ENCODE assay signal across 10 cellular contexts in genomic region chr5:157431544-157432200, GRCh38. TPM values are rescaled to one million over a fixed set of nuclear protein-coding genes. Genes with fewer than 3 reads are reported as not detected.
A peak's percentile ranks its signal among the peaks of the same experiment; 100 is the strongest.
DNase-seq lines count a peak whose midpoint lies in the region; ATAC-seq and TF ChIP-seq lines count a peak whose summit lies in the region.
"Had no signal": no experiment of that assay in that cellular context is flagged by ENCODE, and none has a peak within 500 bp of the region (broad histone marks: within the 10 kb centered on the region; RNA-seq: fewer than 3 reads in every experiment).

No MANE protein-coding gene starts in this region.

- ATAC-seq in GM21423 (IDR thresholded peaks at IDR 0.05; ENCODE audit: unreplicated experiment) (peak; percentile 75), naive B cell (ENCODE audit: low read depth in 2 of 2) (peak; percentile 99 to 100)

- H3K4me3 Mint-ChIP-seq in naive B cell: peak overlapping the region in 4 of 8 donors; percentile 48 to 73 (median 60)

- peaks cover 0 to 8% (median 0%) of the 10 kb centered on the region in 3 donors for H3K27me3 Mint-ChIP-seq in naive B cell

- peaks cover 13 to 25% (median 24%) of the 10 kb centered on the region in 3 donors for H3K4me1 Mint-ChIP-seq in naive B cell

- H4K20me1 ChIP-seq in SU-DHL-6 (ENCODE audit: low read depth, low read length): no peaks in the 10 kb centered on the region
- H4K20me1 ChIP-seq: BLaER1 had no signal

- H3K9me3 Mint-ChIP-seq in naive B cell: peaks cover 0 to 16% (median 5%) of the 10 kb centered on the region in 7 donors

- peak overlapping the region; percentile 91 for H2AFZ ChIP-seq in SU-DHL-6 (ENCODE audit: low read depth, low read length, severe bottlenecking)

- H3K27me3 ChIP-seq in SU-DHL-6 (ENCODE audit: low read length): no peaks in the 10 kb centered on the region
- H3K27me3 ChIP-seq: BLaER1 had no signal

- peak; percentile 6 to 71 (median 54) for DNase-seq in NCI-H1417 (lab: John Stamatoyannopoulos, UW)
- DNase-seq in NCI-H1417 treated with DMSO at 0.1 percent for 48 hours (lab: John Stamatoyannopoulos, UW): no peak
- no peak for DNase-seq in LNCaP clone FGC (ENCODE audit: low read depth)
- DNase-seq in epithelial cell of proximal tubule (ENCODE audit: low read depth): peak; percentile 29
- peak; percentile 65 for DNase-seq in naive B cell
- DNase-seq in ureter (ENCODE audit: low spot score): no peak

- H3K4me3 ChIP-seq in LNCaP clone FGC (ENCODE audit: low read depth, low read length): no peak overlapping the region
- H3K4me3 ChIP-seq in SU-DHL-6 (ENCODE audit: insufficient read depth, low read length, poor library complexity, severe bottlenecking): no peak overlapping the region
- no peak overlapping the region for H3K4me3 ChIP-seq in epithelial cell of proximal tubule (ENCODE audit: low read depth, low read length)
- H3K4me3 ChIP-seq: BLaER1 had no signal

- H3K4me2 ChIP-seq in SU-DHL-6 (ENCODE audit: low read depth, low read length, poor library complexity, severe bottlenecking): peak overlapping the region; percentile 30
- H3K4me2 ChIP-seq: BLaER1 had no signal

- TF ChIP-seq CTCF in LNCaP clone FGC (IDR thresholded peaks at IDR 0.05; ENCODE audit: control insufficient read depth, extremely low read depth, insufficient read depth) (peak; percentile 64), SU-DHL-6 (IDR thresholded peaks at IDR 0.05; ENCODE audit: insufficient read depth, low read length, poor library complexity, severe bottlenecking) (peak; percentile 44), epithelial cell of proximal tubule (conservative IDR thresholded peaks at IDR 0.05; ENCODE audit: low read depth, low read length) (peak; percentile 60)

- no peaks in the 10 kb centered on the region for H3F3A ChIP-seq in SU-DHL-6 (ENCODE audit: insufficient read depth)

- no peaks in the 10 kb centered on the region for H3K36me3 ChIP-seq in SU-DHL-6 (ENCODE audit: low read length)
- H3K36me3 ChIP-seq: BLaER1 had no signal

- H3K27ac ChIP-seq in SU-DHL-6 (ENCODE audit: low read depth, low read length): no peak overlapping the region
- H3K27ac ChIP-seq: BLaER1 had no signal

- no peaks in the 10 kb centered on the region for H3K9me2 ChIP-seq in SU-DHL-6 (replicated peaks; ENCODE audit: insufficient read depth, low read length)

- peaks cover 12 to 17% of the 10 kb centered on the region in 2 donors for H3K36me3 Mint-ChIP-seq in naive B cell

- 0 out of 2 replicates have a peak overlapping the region, but pooled peaks have one; percentile 6 for H3K9ac ChIP-seq in SU-DHL-6 (ENCODE audit: low read length)
- H3K9ac ChIP-seq: BLaER1 had no signal

- H3K9me3 ChIP-seq in SU-DHL-6 (ENCODE audit: insufficient read depth, low read length): no peaks in the 10 kb centered on the region

- no peaks in the 10 kb centered on the region for H3K79me2 ChIP-seq in SU-DHL-6 (ENCODE audit: insufficient read depth, low read length)

- H3K27ac Mint-ChIP-seq in naive B cell: peak overlapping the region; percentile 26 to 94 (median 76)

RNA-seq across cellular contexts. Expression of gene NIPAL4, which starts 28.3 kb away (rescaled TPM):
- 2.4 and 5.6 TPM in 2 replicates for total RNA-seq in epithelial cell of proximal tubule
- 10 to 100 TPM in 3 of 6 donors, 1 to 10 TPM in 3; 3.5 to 15.7 (median 10.3) TPM for polyA plus RNA-seq in naive B cell (ENCODE audit: low read depth in 6 of 6)
- total RNA-seq in ureter: 49.8 TPM
- total RNA-seq: temporal lobe had no signal

Comparison
In these comparisons a context has a peak if more than half of its experiments do, and no peak if none do; other contexts are left out.
1. DNase-seq: peak in NCI-H1417 (3 of 3), epithelial cell of proximal tubule (single experiment) and naive B cell (single experiment); none in NCI-H1417 treated with DMSO at 0.1 percent for 48 hours (single experiment), LNCaP clone FGC (single experiment) and ureter (single experiment).
2. Peak in every context shown above with its lines, with median percentiles within 50 percentile points of each other: CTCF ChIP-seq.